21 cellular contexts compared by ENCODE assay signal in genomic region chr7:139869886-139870285, GRCh38.
"Had no signal": no experiment of that assay in that cellular context is flagged by ENCODE, and none has a peak within 500 bp of the region (broad histone marks: within the 10 kb centered on the region; RNA-seq: fewer than 3 reads in every experiment).

No MANE protein-coding gene starts in this region.

- H3K36me3 ChIP-seq: ascending aorta, colonic mucosa, right lobe of liver had no signal

- H3K27me3 Mint-ChIP-seq: activated T-cell treated with anti-CD3 and anti-CD28 coated beads, Interleukin-2, amount 50 U/mL, for 24 hours had no signal

- H3K4me3 Mint-ChIP-seq: activated CD4-positive, alpha-beta memory T cell treated with anti-CD3 and anti-CD28 coated beads, Interleukin-2, amount 10 ng/mL, durations not matched to agents 7 days and 5 days; activated T-cell treated with anti-CD3 and anti-CD28 coated beads, Interleukin-2, amount 50 U/mL, for 24 hours; central memory CD8-positive, alpha-beta T cell; neural crest cell; T-helper 2 cell treated with Interferon-gamma antibody and Interleukin-4, amounts not matched to agents 5 μg/mL and 100 μg/mL, for 36 hours had no signal

- H3K27ac ChIP-seq: ascending aorta, colonic mucosa, right lobe of liver, testis, upper lobe of left lung had no signal

- H3K4me3 ChIP-seq: ascending aorta, colonic mucosa, right lobe of liver, testis, upper lobe of left lung had no signal

- H3K9me3 Mint-ChIP-seq: activated T-cell treated with anti-CD3 and anti-CD28 coated beads, Interleukin-2, amount 50 U/mL, for 24 hours; central memory CD8-positive, alpha-beta T cell had no signal

- H3K27ac Mint-ChIP-seq: activated CD4-positive, alpha-beta memory T cell treated with anti-CD3 and anti-CD28 coated beads, Interleukin-2, amount 10 ng/mL, durations not matched to agents 7 days and 5 days; activated T-cell treated with anti-CD3 and anti-CD28 coated beads, Interleukin-2, amount 50 U/mL, for 24 hours; T-helper 2 cell treated with Interferon-gamma antibody and Interleukin-4, amounts not matched to agents 5 μg/mL and 100 μg/mL, for 36 hours had no signal

- H3K4me1 Mint-ChIP-seq: central memory CD8-positive, alpha-beta T cell; neural crest cell had no signal

- H3K9me3 ChIP-seq: ascending aorta, colonic mucosa, right lobe of liver, testis, upper lobe of left lung had no signal

- H3K27me3 ChIP-seq: ascending aorta, colonic mucosa, right lobe of liver, testis, upper lobe of left lung had no signal

- H3K4me1 ChIP-seq: colonic mucosa, right lobe of liver, testis had no signal

- DNase-seq: activated CD4-positive, alpha-beta memory T cell treated with anti-CD3 and anti-CD28 coated beads, Interleukin-2, amount 10 ng/mL, durations not matched to agents 7 days and 5 days; activated CD4-positive, alpha-beta T cell treated with anti-CD3 and anti-CD28 coated beads for 48 hours; activated CD4-positive, CD25-positive, alpha-beta regulatory T cell; activated effector memory CD4-positive, alpha-beta T cell treated with anti-CD3 and anti-CD28 coated beads, Interleukin-2, amount 50 U/mL, for 16 hours; activated naive CD4-positive, alpha-beta T cell treated with anti-CD3 and anti-CD28 coated beads, Interleukin-2, amount 50 U/mL, for 16 hours; activated T-cell treated with anti-CD3 and anti-CD28 coated beads, Interleukin-2, amount 50 U/mL, for 24 hours; colonic mucosa; erythroblast; foreskin melanocyte; glutamatergic neuron; hypothalamus; right lobe of liver; small intestine; stimulated activated CD4-positive, alpha-beta T cell treated with anti-CD3 and anti-CD28 coated beads, Interleukin-15, amount 100 ng/mL, for 24 hours; stimulated activated CD4-positive, alpha-beta T cell treated with anti-CD3 and anti-CD28 coated beads, Interleukin-2, amount 100 ng/mL, for 48 hours; testis had no signal
